15 cellular contexts compared by ENCODE assay signal in genomic region chr9:110583237-110583636, GRCh38. TPM values are rescaled to one million over a fixed set of nuclear protein-coding genes. Genes with fewer than 3 reads are reported as not detected.
DNase-seq lines count a peak whose midpoint lies in the region; ATAC-seq and TF ChIP-seq lines count a peak whose summit lies in the region.
"Had no signal": no experiment of that assay in that cellular context is flagged by ENCODE, and none has a peak within 500 bp of the region (broad histone marks: within the 10 kb centered on the region; RNA-seq: fewer than 3 reads in every experiment).

No MANE protein-coding gene starts in this region.

- no TSS peak for BruUV-seq in A673 (replicated peaks; lab: Mats Ljungman, UMichigan)

- peaks cover 3% of the 10 kb centered on the region for H3K4me1 ChIP-seq in A673 (ENCODE audit: insufficient read depth, low read length, poor library complexity, severe bottlenecking)
- H3K4me1 ChIP-seq: uterus had no signal

- no peak for ATAC-seq in left lobe of liver
- ATAC-seq: esophagus mucosa, GM12878 had no signal

- intact Hi-C loops in A673 (cut with micrococcal nuclease; ENCODE audit: unreplicated experiment): loop anchor here (10.0 kb wide), 1 partner anchor 128 kb away; no protein-coding TSS in a partner anchor
- intact Hi-C loops in posterior cingulate gyrus (cut with DNase I): loop anchor here (5.0 kb wide), 1 partner anchor 156 kb away; no protein-coding TSS in a partner anchor

- no peaks in the 10 kb centered on the region for H3K36me3 ChIP-seq in A673 (ENCODE audit: insufficient read depth, low read length, poor library complexity, severe bottlenecking)
- H3K36me3 ChIP-seq: uterus had no signal

- DNase-seq in A673 (ENCODE audit: low spot score): no peak
- peak; percentile 59 for DNase-seq in G401 (ENCODE audit: low spot score)
- peak; percentile 75 for DNase-seq in RPMI7951 (ENCODE audit: low read depth)
- peak; percentile 67 for DNase-seq in fibroblast of pulmonary artery (ENCODE audit: low read depth)
- no peak for DNase-seq in left lobe of liver (ENCODE audit: low spot score)
- DNase-seq in GM19238 (ENCODE audit: insufficient read length, low spot score): no peak
- DNase-seq in posterior cingulate gyrus: no peak
- no peak for DNase-seq in 8988T
- DNase-seq: activated CD4-positive, alpha-beta T cell treated with anti-CD3 and anti-CD28 coated beads, Interleukin-2, amount 50 U/mL, for 4 hours; activated effector memory CD4-positive, alpha-beta T cell treated with Interleukin-2 at 50 U/mL for 16 hours; kidney glomerular epithelial cell; NCI-H526 treated with DMSO at 0.1 percent for 48 hours; uterus had no signal

- no peak overlapping the region for H3K27ac ChIP-seq in A673 (ENCODE audit: low read depth, low read length, poor library complexity, severe bottlenecking)
- H3K27ac ChIP-seq: uterus had no signal

- CTCF ChIA-PET in A673 (lab: Charles Lee): interaction anchor here (0.7 kb wide), 1 partner anchor 38 kb away, joined by 3 read pairs; no protein-coding TSS in a partner anchor

- peaks cover 23% of the 10 kb centered on the region for H3K27me3 ChIP-seq in A673 (replicated peaks; ENCODE audit: insufficient read depth, low read depth, low read length, poor library complexity)

- TF ChIP-seq CTCF in A673 (conservative IDR thresholded peaks at IDR 0.05; ENCODE audit: low read depth, low read length) (peak; percentile 50), fibroblast of pulmonary artery (IDR thresholded peaks at IDR 0.05; ENCODE audit: low read length, missing control alignments) (peak; percentile 15)

- H3K4me3 ChIP-seq in A673 (ENCODE audit: low read depth, low read length, poor library complexity, severe bottlenecking) (no peak overlapping the region), fibroblast of pulmonary artery (replicated peaks; ENCODE audit: low read depth, low read length) (no peak overlapping the region)
- H3K4me3 ChIP-seq: GM12878, uterus had no signal

- POLR2A ChIA-PET in A673 (lab: Charles Lee; ENCODE audit: low non-redundant PET): no interaction called here

- in situ Hi-C loops in G401 (cut with HindIII; ENCODE audit: low sequenced_read_pairs): no loop called here

- no peaks in the 10 kb centered on the region for H3K9me3 ChIP-seq in A673 (ENCODE audit: low read depth, low read length, poor library complexity, severe bottlenecking)
- H3K9me3 ChIP-seq: uterus had no signal

RNA-seq across cellular contexts. Expression of gene SVEP1, which starts 3.7 kb away (rescaled TPM):
- total RNA-seq in A673 (2021) (0.45 and 0.46 TPM in 2 replicates), left lobe of liver (1.7 TPM)
- not detected in 2 replicates for total RNA-seq in G401 (2014; rRNA removed; shearing (Covaris generic))
- total RNA-seq in RPMI7951 (2014; rRNA removed; shearing (Covaris generic)): 10.9 and 17.2 TPM in 2 replicates

Comparison
In these comparisons a context has a peak if more than half of its experiments do, and no peak if none do; other contexts are left out.
1. DNase-seq: peak in G401 (single experiment), RPMI7951 (single experiment) and fibroblast of pulmonary artery (single experiment); none in A673 (single experiment), left lobe of liver (single experiment), GM19238 (single experiment), posterior cingulate gyrus (0 of 10) and 8988T (single experiment).